25 cellular contexts compared by ENCODE assay signal in the genomic region with DNA sequence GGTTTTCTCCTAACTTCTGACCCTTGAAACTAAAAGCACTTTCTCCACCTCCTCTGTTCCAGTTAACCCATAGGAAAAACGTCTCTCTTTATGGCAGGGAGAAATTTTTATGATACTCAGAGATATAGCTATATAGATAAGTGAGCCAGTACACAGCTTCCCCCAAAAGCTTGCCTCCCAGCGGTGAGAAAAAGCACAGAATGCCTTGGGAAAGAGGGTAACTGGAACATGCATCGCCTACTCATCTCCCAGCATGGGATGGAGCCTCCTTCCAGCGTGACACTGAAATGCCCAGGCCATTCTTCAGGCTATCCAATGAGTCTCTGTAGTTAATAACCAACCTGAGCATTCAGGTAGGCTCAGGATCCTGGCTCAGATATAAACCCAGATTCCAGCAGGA.
DNase-seq lines count a peak whose midpoint lies in the region; ATAC-seq and TF ChIP-seq lines count a peak whose summit lies in the region.
"Had no signal": no experiment of that assay in that cellular context is flagged by ENCODE, and none has a peak within 500 bp of the region (broad histone marks: within the 10 kb centered on the region; RNA-seq: fewer than 3 reads in every experiment).

No MANE protein-coding gene starts in this region.

- no peak overlapping the region for H3K4me3 ChIP-seq in epithelial cell of proximal tubule (ENCODE audit: low read depth, low read length)
- H3K4me3 ChIP-seq: heart right ventricle, Peyer's patch, psoas muscle, SJCRH30, stomach, tibial artery had no signal

- no peaks in the 10 kb centered on the region for H3K27me3 Mint-ChIP-seq in mesothelial cell of epicardium (ENCODE audit: low read depth)
- H3K27me3 Mint-ChIP-seq: activated CD8-positive, alpha-beta T cell treated with anti-CD3 and anti-CD28 coated beads for 36 hours had no signal

- no peak for ATAC-seq in HG03432 (IDR thresholded peaks at IDR 0.05; ENCODE audit: unreplicated experiment)
- ATAC-seq: activated CD8-positive, alpha-beta T cell treated with anti-CD3 and anti-CD28 coated beads for 36 hours; heart right ventricle; psoas muscle had no signal

- TF ChIP-seq CTCF in epithelial cell of proximal tubule (conservative IDR thresholded peaks at IDR 0.05; ENCODE audit: low read depth, low read length): peak; percentile 40
- no peak for TF ChIP-seq CTCF in mesothelial cell of epicardium (IDR thresholded peaks at IDR 0.05; ENCODE audit: unreplicated experiment)

- in situ Hi-C loops in ACHN (cut with HindIII; ENCODE audit: low pct_ligation_motif_present, low pct_unique_long_range_greater_than_20kb, low sequenced_read_pairs): no loop called here

- H3K36me3 Mint-ChIP-seq in mesothelial cell of epicardium: no peaks in the 10 kb centered on the region

- POLR2A ChIA-PET in HEK293T (lab: Yijun Ruan, JAX): no interaction called here

- H3K9me3 Mint-ChIP-seq in mesothelial cell of epicardium: peaks cover 3% of the 10 kb centered on the region
- H3K9me3 Mint-ChIP-seq: activated CD8-positive, alpha-beta T cell treated with anti-CD3 and anti-CD28 coated beads for 36 hours had no signal

- peak overlapping the region; percentile 40 for H3K27ac Mint-ChIP-seq in mesothelial cell of epicardium
- H3K27ac Mint-ChIP-seq: activated CD8-positive, alpha-beta T cell treated with anti-CD3 and anti-CD28 coated beads for 36 hours had no signal

- peak; percentile 49 for DNase-seq in ACHN
- DNase-seq in HEK293T (ENCODE audit: extremely low spot score): peak; percentile 18
- DNase-seq in epithelial cell of proximal tubule (ENCODE audit: low read depth): no peak
- no peak for DNase-seq in mesothelial cell of epicardium (ENCODE audit: low spot score in 2 of 2, unreplicated experiment in 2 of 2)
- DNase-seq in GOT3 (lab: John Stamatoyannopoulos, UW): no peak
- no peak for DNase-seq in activated CD4-positive, alpha-beta T cell treated with anti-CD3 and anti-CD28 coated beads, Interleukin-2, amount 50 U/mL, for 4 hours
- DNase-seq in NOMO-1 (lab: John Stamatoyannopoulos, UW; ENCODE audit: unreplicated experiment in 2 of 2): no peak
- DNase-seq: activated CD4-positive, CD25-positive, alpha-beta regulatory T cell treated with anti-CD3 and anti-CD28 coated beads, Interleukin-2, amount 50 U/mL, for 72 hours; activated CD8-positive, alpha-beta T cell treated with anti-CD3 and anti-CD28 coated beads for 36 hours; activated effector memory CD4-positive, alpha-beta T cell treated with anti-CD3 and anti-CD28 coated beads, Interleukin-2, amount 50 U/mL, for 16 hours; activated T-cell treated with anti-CD3 and anti-CD28 coated beads for 4 hours; BE2C; heart right ventricle; mammary epithelial cell; NCI-H1105 treated with DMSO at 0.1 percent for 48 hours; NCI-H2081; NCI-H510A treated with DMSO at 0.1 percent for 48 hours; NK-92 treated with Interleukin-12 subunit alpha and Interleukin-12 subunit beta, amount 100 ng/mL, for 24 hours; Peyer's patch; psoas muscle; SJCRH30; stimulated activated CD8-positive, alpha-beta memory T cell treated with anti-CD3 and anti-CD28 coated beads, Interleukin-4, amount 100 ng/mL, for 48 hours; stomach; tibial artery had no signal

- CTCF ChIA-PET in HEK293T (lab: Yijun Ruan, JAX): interaction anchor here (0.8 kb wide), 1 partner anchor 37 kb away, joined by 3 read pairs; no protein-coding TSS in a partner anchor

- peaks cover 46% of the 10 kb centered on the region for H3K4me1 Mint-ChIP-seq in mesothelial cell of epicardium

- no peak overlapping the region for H3K4me3 Mint-ChIP-seq in mesothelial cell of epicardium
- H3K4me3 Mint-ChIP-seq: activated CD8-positive, alpha-beta T cell treated with anti-CD3 and anti-CD28 coated beads for 36 hours had no signal

TF ChIP-seq in HEK293T, 16 proteins besides CTCF, POLR2A, EP300 and RAD21:
- TF ChIP-seq SUZ12 (IDR thresholded peaks at IDR 0.05) (no peak), BHLHE40 (IDR thresholded peaks at IDR 0.05; ENCODE audit: borderline replicate concordance) (no peak), FOXA1 (IDR thresholded peaks at IDR 0.05) (no peak), ELF4 (IDR thresholded peaks at IDR 0.05) (no peak), FOXK2 (IDR thresholded peaks at IDR 0.05) (no peak), LEF1 (IDR thresholded peaks at IDR 0.05; ENCODE audit: borderline replicate concordance) (no peak), L3MBTL2 (conservative IDR thresholded peaks at IDR 0.05) (no peak), HDGF (IDR thresholded peaks at IDR 0.05; ENCODE audit: borderline replicate concordance) (no peak), FOXM1 (IDR thresholded peaks at IDR 0.05; ENCODE audit: borderline replicate concordance) (no peak), SP1 (IDR thresholded peaks at IDR 0.05) (no peak), ZNF384 (IDR thresholded peaks at IDR 0.05) (no peak), CTBP1 (IDR thresholded peaks at IDR 0.05; ENCODE audit: borderline replicate concordance) (no peak), ARNT (IDR thresholded peaks at IDR 0.05) (no peak), NFRKB (IDR thresholded peaks at IDR 0.05) (no peak), TARDBP (IDR thresholded peaks at IDR 0.05) (no peak)
- TF ChIP-seq, protein P1, sequence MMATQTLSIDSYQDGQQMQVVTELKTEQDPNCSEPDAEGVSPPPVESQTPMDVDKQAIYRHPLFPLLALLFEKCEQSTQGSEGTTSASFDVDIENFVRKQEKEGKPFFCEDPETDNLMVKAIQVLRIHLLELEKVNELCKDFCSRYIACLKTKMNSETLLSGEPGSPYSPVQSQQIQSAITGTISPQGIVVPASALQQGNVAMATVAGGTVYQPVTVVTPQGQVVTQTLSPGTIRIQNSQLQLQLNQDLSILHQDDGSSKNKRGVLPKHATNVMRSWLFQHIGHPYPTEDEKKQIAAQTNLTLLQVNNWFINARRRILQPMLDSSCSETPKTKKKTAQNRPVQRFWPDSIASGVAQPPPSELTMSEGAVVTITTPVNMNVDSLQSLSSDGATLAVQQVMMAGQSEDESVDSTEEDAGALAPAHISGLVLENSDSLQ (IDR thresholded peaks at IDR 0.05): no peak

Comparison
In these comparisons a context has a peak if more than half of its experiments do, and no peak if none do; other contexts are left out.
1. DNase-seq: peak in ACHN (single experiment) and HEK293T (single experiment); none in epithelial cell of proximal tubule (single experiment), mesothelial cell of epicardium (0 of 2), GOT3 (single experiment), activated CD4-positive, alpha-beta T cell treated with anti-CD3 and anti-CD28 coated beads, Interleukin-2, amount 50 U/mL, for 4 hours (0 of 2) and NOMO-1 (0 of 2).